Comparison of ENCODE assay signal across 14 cellular contexts in genomic region chr12:76636141-76636692, GRCh38.
DNase-seq lines count a peak whose midpoint lies in the region; ATAC-seq and TF ChIP-seq lines count a peak whose summit lies in the region.
"Had no signal": no experiment of that assay in that cellular context is flagged by ENCODE, and none has a peak within 500 bp of the region (broad histone marks: within the 10 kb centered on the region; RNA-seq: fewer than 3 reads in every experiment).

No MANE protein-coding gene starts in this region.

- no peaks in the 10 kb centered on the region for H3K9me3 ChIP-seq in gastrocnemius medialis
- H3K9me3 ChIP-seq: gastroesophageal sphincter had no signal

- H3K27ac ChIP-seq in gastrocnemius medialis, result no peak overlapping the region
- H3K27ac ChIP-seq: gastroesophageal sphincter had no signal

- H3K4me1 ChIP-seq in gastrocnemius medialis, result no peaks in the 10 kb centered on the region
- H3K4me1 ChIP-seq: gastroesophageal sphincter had no signal

- H3K4me3 ChIP-seq in gastrocnemius medialis, result no peak overlapping the region
- H3K4me3 ChIP-seq: gastroesophageal sphincter, lung had no signal

- no peak for TF ChIP-seq CTCF in gastrocnemius medialis (IDR thresholded peaks at IDR 0.05 in 4 of 5, conservative IDR thresholded peaks at IDR 0.05 in 1 of 5)

- DNase-seq in Caki2 (ENCODE audit: low read depth), result peak; percentile 17
- peak; percentile 45 for DNase-seq in astrocyte of the hippocampus (ENCODE audit: low read depth, low spot score)
- DNase-seq in iris pigment epithelial cell (ENCODE audit: low read depth), result peak; percentile 55
- DNase-seq in KG1 (lab: John Stamatoyannopoulos, UW), result no peak
- DNase-seq in gastrocnemius medialis, result no peak
- no peak for DNase-seq in stimulated activated CD8-positive, alpha-beta memory T cell treated with anti-CD3 and anti-CD28 coated beads, Interleukin-4, amount 100 ng/mL, for 48 hours
- DNase-seq: activated CD4-positive, alpha-beta T cell treated with anti-CD3 and anti-CD28 coated beads for 1 hour; activated gamma-delta T cell; NCI-H526 treated with DMSO at 0.1 percent for 48 hours; stimulated activated CD4-positive, alpha-beta T cell treated with anti-CD3 and anti-CD28 coated beads, Interleukin-15, amount 100 ng/mL, for 24 hours had no signal

- no peak for TF ChIP-seq POLR2A in gastrocnemius medialis (IDR thresholded peaks at IDR 0.05)

- intact Hi-C loops in gastrocnemius medialis (cut with DNase I; ENCODE audit: low total_unique reads), result no loop called here

- no peaks in the 10 kb centered on the region for H3K27me3 ChIP-seq in gastrocnemius medialis
- H3K27me3 ChIP-seq: gastroesophageal sphincter had no signal

- no peaks in the 10 kb centered on the region for H3K36me3 ChIP-seq in gastrocnemius medialis
- H3K36me3 ChIP-seq: gastroesophageal sphincter had no signal

- ATAC-seq in HG02885 (IDR thresholded peaks at IDR 0.05; ENCODE audit: poor library complexity, unreplicated experiment) (peak; percentile 64), GM18907 (IDR thresholded peaks at IDR 0.05; ENCODE audit: unreplicated experiment) (no peak), gastrocnemius medialis (no peak)
- ATAC-seq: gastroesophageal sphincter had no signal

- in situ Hi-C loops in Caki2 (cut with HindIII; ENCODE audit: low pct_unique_long_range_greater_than_20kb, low sequenced_read_pairs) (no loop called here), gastrocnemius medialis (cut with MboI; ENCODE audit: low sequenced_read_pairs in 4 of 4) (loop anchor here in 2 of 4 donors (25.0 kb wide), 2 partner anchors 351 to 376 kb away; no protein-coding TSS in a partner anchor)

Comparison
In these comparisons a context has a peak if more than half of its experiments do, and no peak if none do; other contexts are left out.
1. DNase-seq: peak in Caki2 (single experiment), astrocyte of the hippocampus (single experiment) and iris pigment epithelial cell (single experiment); none in KG1 (single experiment), gastrocnemius medialis (0 of 2) and stimulated activated CD8-positive, alpha-beta memory T cell treated with anti-CD3 and anti-CD28 coated beads, Interleukin-4, amount 100 ng/mL, for 48 hours (single experiment).